ENCODE assay signal across 8 cellular contexts in genomic region chr20:41139227-41140093, GRCh38. TPM values are rescaled to one million over a fixed set of nuclear protein-coding genes. Genes with fewer than 3 reads are reported as not detected.
A peak's percentile ranks its signal among the peaks of the same experiment; 100 is the strongest.
DNase-seq lines count a peak whose midpoint lies in the region; ATAC-seq and TF ChIP-seq lines count a peak whose summit lies in the region.

No MANE protein-coding gene starts in this region.

- no peaks in the 10 kb centered on the region for H3K27me3 ChIP-seq in upper lobe of right lung

- peak overlapping the region; percentile 76 to 97 (median 96) for H3K27ac Mint-ChIP-seq in brain
- H3K27ac Mint-ChIP-seq in mesothelial cell of epicardium, result peak overlapping the region; percentile 97

- peak; percentile 37 for DNase-seq in stimulated activated CD4-positive, alpha-beta T cell treated with anti-CD3 and anti-CD28 coated beads, Interleukin-15, amount 100 ng/mL, for 24 hours
- no peak for DNase-seq in stimulated activated CD4-positive, alpha-beta T cell treated with anti-CD3 and anti-CD28 coated beads, Interleukin-12 subunit alpha, Interleukin-12 subunit beta, amount 100 ng/mL, for 4 hours
- DNase-seq in mesothelial cell of epicardium (ENCODE audit: low spot score in 2 of 2, unreplicated experiment in 2 of 2) (no peak), upper lobe of right lung (peak; percentile 1), ecto neural progenitor cell (ENCODE audit: low spot score) (no peak), Kasumi-1 (lab: John Stamatoyannopoulos, UW) (no peak), COLO829 (ENCODE audit: low spot score) (no peak)

- no peaks in the 10 kb centered on the region for H3K36me3 ChIP-seq in upper lobe of right lung

- peak overlapping the region; percentile 92 for H3K27ac ChIP-seq in upper lobe of right lung

- H3K4me1 ChIP-seq in upper lobe of right lung, result peaks cover 65% of the 10 kb centered on the region

- H3K4me3 Mint-ChIP-seq in brain (peak overlapping the region; percentile 83 to 96 (median 89)), mesothelial cell of epicardium (peak overlapping the region; percentile 92)

- peak overlapping the region; percentile 90 for H3K4me3 ChIP-seq in upper lobe of right lung

- H3K4me1 Mint-ChIP-seq in brain, result peaks cover 77% of the 10 kb centered on the region
- peaks cover 53% of the 10 kb centered on the region for H3K4me1 Mint-ChIP-seq in mesothelial cell of epicardium

- H3K9me3 Mint-ChIP-seq in brain, result no peaks in the 10 kb centered on the region
- H3K9me3 Mint-ChIP-seq in mesothelial cell of epicardium, result no peaks in the 10 kb centered on the region

- H3K9me3 ChIP-seq in upper lobe of right lung, result no peaks in the 10 kb centered on the region

- intact Hi-C loops in upper lobe of right lung (cut with DNase I), result loop anchor here (10.0 kb wide), 1 partner anchor 195 kb away; no protein-coding TSS in a partner anchor

- ATAC-seq in upper lobe of right lung, result no peak

- TF ChIP-seq CTCF in brain (conservative IDR thresholded peaks at IDR 0.05), result no peak
- TF ChIP-seq CTCF in mesothelial cell of epicardium (IDR thresholded peaks at IDR 0.05; ENCODE audit: unreplicated experiment), result no peak
- no peak for TF ChIP-seq CTCF in upper lobe of right lung (IDR thresholded peaks at IDR 0.05)

- H3K27me3 Mint-ChIP-seq in brain (no peaks in the 10 kb centered on the region), mesothelial cell of epicardium (ENCODE audit: low read depth) (no peaks in the 10 kb centered on the region)

- H3K36me3 Mint-ChIP-seq in brain (peaks cover 19% of the 10 kb centered on the region), mesothelial cell of epicardium (peaks cover under 1% of the 10 kb centered on the region)

RNA-seq across cellular contexts. Expression of gene PLCG1, which starts 2.1 kb away (rescaled TPM):
- polyA plus RNA-seq in brain (ENCODE audit: insufficient read depth, low read depth, low replicate concordance), result 75.9 TPM
- total RNA-seq in mesothelial cell of epicardium (286 to 307 TPM (median 301 TPM) in 3 replicates), upper lobe of right lung (120 TPM)

Comparison
In these comparisons a context has a peak if more than half of its experiments do, and no peak if none do; other contexts are left out.
1. DNase-seq: peak in stimulated activated CD4-positive, alpha-beta T cell treated with anti-CD3 and anti-CD28 coated beads, Interleukin-15, amount 100 ng/mL, for 24 hours (single experiment) and upper lobe of right lung (single experiment); none in stimulated activated CD4-positive, alpha-beta T cell treated with anti-CD3 and anti-CD28 coated beads, Interleukin-12 subunit alpha, Interleukin-12 subunit beta, amount 100 ng/mL, for 4 hours (single experiment), mesothelial cell of epicardium (0 of 2), ecto neural progenitor cell (single experiment), Kasumi-1 (0 of 2) and COLO829 (single experiment).